In genomic region chr14:36661506-36662257, GRCh38 we compare ENCODE assay signal across 8 cellular contexts. TPM values are rescaled to one million over a fixed set of nuclear protein-coding genes. Genes with fewer than 3 reads are reported as not detected.
A peak's percentile ranks its signal among the peaks of the same experiment; 100 is the strongest.
DNase-seq lines count a peak whose midpoint lies in the region; ATAC-seq and TF ChIP-seq lines count a peak whose summit lies in the region.

PAX9 (plus strand) TSS chr14:36661860; CDS start chr14:36662090, 230 bp downstream.

- DNase-seq in AG04449 (ENCODE audit: low read depth, low spot score): no peak
- DNase-seq in GM13977 (ENCODE audit: low spot score): peak; percentile 90
- DNase-seq in NCI-H2227 treated with DMSO at 0.1 percent for 48 hours (lab: John Stamatoyannopoulos, UW): peak; percentile 75
- peak; percentile 46 to 67 (median 60) for DNase-seq in heart left ventricle
- DNase-seq in posterior vena cava (ENCODE audit: low spot score): peak; percentile 86
- DNase-seq in GDM1 (lab: John Stamatoyannopoulos, UW): no peak

- H3K27ac ChIP-seq in heart left ventricle: no peak within 1 kb of the TSS

- peak; percentile 75 for ATAC-seq in HG03175 (IDR thresholded peaks at IDR 0.05; ENCODE audit: unreplicated experiment)
- peak; percentile 81 for ATAC-seq in activated T-helper 17 cell treated with anti-CD3 and anti-CD28 coated beads, Interleukin-2, amount 50 U/mL, for 72 hours (replicated peaks)
- ATAC-seq in heart left ventricle: peak; percentile 87 to 91 (median 90)

- CTCF ChIA-PET in AG04449 (lab: Yijun Ruan, JAX): interaction anchor here (1.4 kb wide), 1 partner anchor 488 kb away, joined by 4 read pairs; no protein-coding TSS in a partner anchor

- H3K4me3 ChIP-seq in AG04449 (ENCODE audit: low read depth, low read length) (peak within 1 kb of the TSS; percentile 56), heart left ventricle (peak within 1 kb of the TSS in 10 of 12 donors; percentile 7 to 38 (median 24))

- H3K4me1 Mint-ChIP-seq in activated T-helper 17 cell treated with anti-CD3 and anti-CD28 coated beads, Interleukin-2, amount 50 U/mL, for 72 hours: peaks cover 16% of the 10 kb centered on the region

- intact Hi-C loops in heart left ventricle (cut with DNase I): loop anchor here in 2 of 10 donors (10.0 kb wide), 1 partner anchor 933 kb away; the partner anchor contains the start of genes FOXA1 (in 2 of the 2) and TTC6 (in 2 of the 2)
- intact Hi-C loops in posterior vena cava (cut with DNase I): no loop called here

- no peaks in the 10 kb centered on the region for H3K36me3 ChIP-seq in heart left ventricle

- TF ChIP-seq CTCF in AG04449 (IDR thresholded peaks at IDR 0.05; ENCODE audit: insufficient read depth, low read length, missing control alignments) (no peak), GM13977 (IDR thresholded peaks at IDR 0.05; ENCODE audit: extremely low read depth, insufficient read depth, missing control alignments) (no peak), heart left ventricle (IDR thresholded peaks at IDR 0.05) (no peak)

- POLR2A ChIA-PET in AG04449 (lab: Yijun Ruan, JAX): no interaction called here

- H3K36me3 Mint-ChIP-seq in activated T-helper 17 cell treated with anti-CD3 and anti-CD28 coated beads, Interleukin-2, amount 50 U/mL, for 72 hours (ENCODE audit: low read depth): peaks cover 29% of the 10 kb centered on the region

- H3K9me3 ChIP-seq in heart left ventricle: no peaks in the 10 kb centered on the region

- 1 to 3% (median 3%) methylated on average over 33 to 44 of the region's 44 CpGs for WGBS in heart left ventricle, 4 donors

- H3K4me3 Mint-ChIP-seq in activated T-helper 17 cell treated with anti-CD3 and anti-CD28 coated beads, Interleukin-2, amount 50 U/mL, for 72 hours: peak within 1 kb of the TSS; percentile 47

- peaks cover 74% of the 10 kb centered on the region for H3K27me3 Mint-ChIP-seq in activated T-helper 17 cell treated with anti-CD3 and anti-CD28 coated beads, Interleukin-2, amount 50 U/mL, for 72 hours

- peaks cover 0 to 68% (median 39%) of the 10 kb centered on the region in 12 donors for H3K4me1 ChIP-seq in heart left ventricle

- H3K27ac Mint-ChIP-seq in activated T-helper 17 cell treated with anti-CD3 and anti-CD28 coated beads, Interleukin-2, amount 50 U/mL, for 72 hours: no peak within 1 kb of the TSS

- peaks cover 4% of the 10 kb centered on the region for H3K9me3 Mint-ChIP-seq in activated T-helper 17 cell treated with anti-CD3 and anti-CD28 coated beads, Interleukin-2, amount 50 U/mL, for 72 hours

- H3K27me3 ChIP-seq in heart left ventricle: peaks cover 87 to 100% (median 99%) of the 10 kb centered on the region in 9 donors

- no peak for TF ChIP-seq POLR2A in heart left ventricle (IDR thresholded peaks at IDR 0.05)

- in situ Hi-C loops in GM13977 (cut with MboI; ENCODE audit: low pct_unique_long_range_greater_than_20kb, low sequenced_read_pairs, unreplicated experiment): loop anchor here (25.0 kb wide), 1 partner anchor 926 kb away; the partner anchor contains the start of genes FOXA1 and TTC6

RNA-seq across cellular contexts. Expression of gene PAX9, which starts in this region (rescaled TPM):
- not detected for total RNA-seq in activated T-helper 17 cell treated with anti-CD3 and anti-CD28 coated beads, Interleukin-2, amount 50 U/mL, for 72 hours
- not detected for total RNA-seq in heart left ventricle
- polyA plus RNA-seq in heart left ventricle: not detected
- total RNA-seq in posterior vena cava: under 1 TPM in 1 of 2 donors, not detected in 1; 0.10 TPM

Comparison
In these comparisons a context has a peak if more than half of its experiments do, and no peak if none do; other contexts are left out.
1. Peak in ATAC-seq in activated T-helper 17 cell treated with anti-CD3 and anti-CD28 coated beads, Interleukin-2, amount 50 U/mL, for 72 hours; RNA of the gene not detected or under 1 TPM.
2. Peak in DNase-seq, ATAC-seq and H3K4me3 ChIP-seq in heart left ventricle; RNA of the gene not detected or under 1 TPM.
3. Peak in DNase-seq in posterior vena cava; RNA of the gene not detected or under 1 TPM.
4. DNase-seq: peak in GM13977 (single experiment) and NCI-H2227 treated with DMSO at 0.1 percent for 48 hours (single experiment); none in AG04449 (single experiment) and GDM1 (single experiment).
5. Peak in every context shown above with its lines, with median percentiles within 50 percentile points of each other: ATAC-seq.